ENCODE assay signal across 8 cellular contexts in genomic region chr4:46648088-46648744, GRCh38.
DNase-seq lines count a peak whose midpoint lies in the region; TF ChIP-seq lines count a peak whose summit lies in the region.

No MANE protein-coding gene starts in this region.

- POLR2A ChIA-PET in HEK293T (lab: Yijun Ruan, JAX): interaction anchor here (1.1 kb wide), 1 partner anchor 319 kb away, joined by 3 read pairs; no protein-coding TSS in a partner anchor

- in situ Hi-C loops in astrocyte of the spinal cord (cut with HindIII; ENCODE audit: low sequenced_read_pairs): no loop called here

- DNase-seq in NCI-H510A (lab: John Stamatoyannopoulos, UW): peak; percentile 5
- DNase-seq in NCI-H510A treated with DMSO at 0.1 percent for 48 hours (lab: John Stamatoyannopoulos, UW): no peak
- DNase-seq in HEK293T (ENCODE audit: extremely low spot score): peak; percentile 17
- peak; percentile 29 for DNase-seq in M059J (ENCODE audit: low read depth)
- peak; percentile 1 for DNase-seq in astrocyte of the spinal cord (ENCODE audit: low read depth, low spot score)
- DNase-seq in non-pigmented ciliary epithelial cell (ENCODE audit: low read depth): peak; percentile 32
- DNase-seq in activated CD8-positive, alpha-beta memory T cell treated with anti-CD3 and anti-CD28 coated beads for 24 hours: no peak
- no peak for DNase-seq in NCI-H2227 (lab: John Stamatoyannopoulos, UW; ENCODE audit: unreplicated experiment)

- no peak overlapping the region for H3K4me3 ChIP-seq in astrocyte of the spinal cord (ENCODE audit: low read depth, low read length)

- CTCF ChIA-PET in HEK293T (lab: Yijun Ruan, JAX): interaction anchor here (0.6 to 1.5 kb wide), 9 partner anchors 74 to 1910 kb away, joined by 3 to 31 read pairs (median 4); no protein-coding TSS in a partner anchor

- TF ChIP-seq CTCF in astrocyte of the spinal cord (IDR thresholded peaks at IDR 0.05; ENCODE audit: low read depth, low read length): peak; percentile 46

TF ChIP-seq in HEK293T, 16 proteins besides CTCF, POLR2A, EP300 and RAD21:
- no peak for TF ChIP-seq PKNOX1 (IDR thresholded peaks at IDR 0.05)
- no peak for TF ChIP-seq LEF1 (IDR thresholded peaks at IDR 0.05; ENCODE audit: borderline replicate concordance)
- TF ChIP-seq TARDBP (IDR thresholded peaks at IDR 0.05): no peak
- no peak for TF ChIP-seq HDGF (IDR thresholded peaks at IDR 0.05; ENCODE audit: borderline replicate concordance)

Comparison
In these comparisons a context has a peak if more than half of its experiments do, and no peak if none do; other contexts are left out.
1. DNase-seq: peak in NCI-H510A (single experiment), HEK293T (single experiment), M059J (single experiment), astrocyte of the spinal cord (single experiment) and non-pigmented ciliary epithelial cell (single experiment); none in NCI-H510A treated with DMSO at 0.1 percent for 48 hours (single experiment), activated CD8-positive, alpha-beta memory T cell treated with anti-CD3 and anti-CD28 coated beads for 24 hours (single experiment) and NCI-H2227 (single experiment).